22 cellular contexts compared by ENCODE assay signal in the genomic region with DNA sequence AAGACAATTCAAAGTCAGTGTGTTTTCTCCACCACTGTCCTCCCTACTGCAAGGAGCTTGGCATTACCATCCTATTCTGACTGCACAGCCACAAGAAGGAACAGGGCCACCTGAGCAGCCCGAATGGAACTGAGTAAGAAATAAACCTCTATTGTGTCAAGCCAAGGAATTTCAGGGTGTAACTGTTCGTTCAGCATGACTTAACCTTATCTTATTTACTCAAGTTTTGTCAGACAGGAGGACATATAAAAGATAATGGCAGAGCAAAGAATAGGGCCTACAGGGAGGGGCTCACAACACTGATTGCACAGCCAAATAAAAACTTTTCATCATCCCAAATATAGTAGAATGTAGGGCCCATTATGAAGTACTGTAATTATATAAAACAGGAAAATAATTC.
"Had no signal": no experiment of that assay in that cellular context is flagged by ENCODE, and none has a peak within 500 bp of the region (broad histone marks: within the 10 kb centered on the region; RNA-seq: fewer than 3 reads in every experiment).

No MANE protein-coding gene starts in this region.

- H3K27ac ChIP-seq: coronary artery, esophagus muscularis mucosa, heart right ventricle, neutrophil, pancreas, right atrium auricular region, sigmoid colon, spleen, thoracic aorta, tibial nerve, upper lobe of right lung, uterus had no signal

- ATAC-seq: heart right ventricle; left lobe of liver; natural killer cell treated with Interleukin-12 subunit alpha and Interleukin-12 subunit beta and Interleukin-15 and Interleukin-18, amount 100 ng/mL, for 72 hours; pancreas; stimulated activated memory B cell treated with anti-CD40 and anti-IgM and Interleukin-4, amounts not matched to agents 10 μg/mL and 1 μg/mL and 100 μg/mL, for 72 hours; upper lobe of right lung had no signal

- DNase-seq: dermis blood vessel endothelial cell; effector memory CD4-positive, alpha-beta T cell; foreskin melanocyte; glutamatergic neuron; heart right ventricle; hippocampal formation; naive B cell; pancreas; sigmoid colon; spleen; stimulated activated CD4-positive, alpha-beta T cell treated with anti-CD3 and anti-CD28 coated beads, Interleukin-4, amount 100 ng/mL, for 4 hours; upper lobe of right lung; uterus had no signal
